In genomic region chr11:121479355-121479754, GRCh38 we compare ENCODE assay signal across 13 cellular contexts. TPM values are rescaled to one million over a fixed set of nuclear protein-coding genes. Genes with fewer than 3 reads are reported as not detected.
DNase-seq lines count a peak whose midpoint lies in the region; ATAC-seq and TF ChIP-seq lines count a peak whose summit lies in the region.
"Had no signal": no experiment of that assay in that cellular context is flagged by ENCODE, and none has a peak within 500 bp of the region (broad histone marks: within the 10 kb centered on the region; RNA-seq: fewer than 3 reads in every experiment).

No MANE protein-coding gene starts in this region.

- H3K27ac Mint-ChIP-seq in activated naive CD8-positive, alpha-beta T cell, result peak overlapping the region; percentile 50
- no peak overlapping the region for H3K27ac Mint-ChIP-seq in activated naive CD8-positive, alpha-beta T cell treated with anti-CD3 and anti-CD28 coated beads for 36 hours
- peak overlapping the region; percentile 23 for H3K27ac Mint-ChIP-seq in activated naive CD8-positive, alpha-beta T cell treated with anti-CD3 and anti-CD28 coated beads, Interleukin-2, amount 50 U/mL, for 24 hours
- peak overlapping the region; percentile 94 for H3K27ac Mint-ChIP-seq in type B pancreatic cell
- H3K27ac Mint-ChIP-seq: IgD-negative memory B cell had no signal

- H3K9me3 Mint-ChIP-seq in activated naive CD8-positive, alpha-beta T cell (ENCODE audit: low read depth), result peaks cover 3% of the 10 kb centered on the region
- H3K9me3 Mint-ChIP-seq in activated naive CD8-positive, alpha-beta T cell treated with anti-CD3 and anti-CD28 coated beads for 36 hours, result no peaks in the 10 kb centered on the region
- H3K9me3 Mint-ChIP-seq in activated naive CD8-positive, alpha-beta T cell treated with anti-CD3 and anti-CD28 coated beads, Interleukin-2, amount 50 U/mL, for 24 hours, result no peaks in the 10 kb centered on the region
- H3K9me3 Mint-ChIP-seq in type B pancreatic cell, result no peaks in the 10 kb centered on the region
- H3K9me3 Mint-ChIP-seq: IgD-negative memory B cell had no signal

- ATAC-seq in activated naive CD8-positive, alpha-beta T cell treated with anti-CD3 and anti-CD28 coated beads, Interleukin-2, amount 50 U/mL, for 24 hours, result no peak
- ATAC-seq: gastroesophageal sphincter, left colon had no signal

- H3K4me1 Mint-ChIP-seq in activated naive CD8-positive, alpha-beta T cell (ENCODE audit: low read depth), result peaks cover 74% of the 10 kb centered on the region
- H3K4me1 Mint-ChIP-seq in activated naive CD8-positive, alpha-beta T cell treated with anti-CD3 and anti-CD28 coated beads for 36 hours, result peaks cover 60% of the 10 kb centered on the region
- peaks cover 62% of the 10 kb centered on the region for H3K4me1 Mint-ChIP-seq in activated naive CD8-positive, alpha-beta T cell treated with anti-CD3 and anti-CD28 coated beads, Interleukin-2, amount 50 U/mL, for 24 hours
- H3K4me1 Mint-ChIP-seq in type B pancreatic cell (ENCODE audit: unreplicated experiment), result peaks cover 35% of the 10 kb centered on the region

- H3K36me3 Mint-ChIP-seq in activated naive CD8-positive, alpha-beta T cell, result peaks cover 23% of the 10 kb centered on the region
- peaks cover 48% of the 10 kb centered on the region for H3K36me3 Mint-ChIP-seq in activated naive CD8-positive, alpha-beta T cell treated with anti-CD3 and anti-CD28 coated beads for 36 hours
- peaks cover 14% of the 10 kb centered on the region for H3K36me3 Mint-ChIP-seq in activated naive CD8-positive, alpha-beta T cell treated with anti-CD3 and anti-CD28 coated beads, Interleukin-2, amount 50 U/mL, for 24 hours (ENCODE audit: low read depth)
- no peaks in the 10 kb centered on the region for H3K36me3 Mint-ChIP-seq in type B pancreatic cell
- H3K36me3 Mint-ChIP-seq: IgD-negative memory B cell had no signal

- TF ChIP-seq CTCF in type B pancreatic cell (conservative IDR thresholded peaks at IDR 0.05), result no peak

- DNase-seq in activated naive CD8-positive, alpha-beta T cell treated with anti-CD3 and anti-CD28 coated beads for 36 hours, result no peak
- no peak for DNase-seq in activated naive CD8-positive, alpha-beta T cell treated with anti-CD3 and anti-CD28 coated beads, Interleukin-2, amount 50 U/mL, for 24 hours
- DNase-seq in islet precursor cell, result peak; percentile 73
- no peak for DNase-seq in type B pancreatic cell (ENCODE audit: extremely low spot score, unreplicated experiment)
- no peak for DNase-seq in stimulated activated CD4-positive, alpha-beta T cell treated with anti-CD3 and anti-CD28 coated beads, Interleukin-2, amount 100 ng/mL, for 24 hours
- no peak for DNase-seq in LoVo (ENCODE audit: low spot score)
- no peak for DNase-seq in NAMALWA (ENCODE audit: low spot score)
- DNase-seq: central memory CD4-positive, alpha-beta T cell; left colon; stimulated activated CD4-positive, alpha-beta T cell treated with anti-CD3 and anti-CD28 coated beads, Interleukin-4, amount 100 ng/mL, for 24 hours had no signal

- H3K27me3 Mint-ChIP-seq in activated naive CD8-positive, alpha-beta T cell, result no peaks in the 10 kb centered on the region
- no peaks in the 10 kb centered on the region for H3K27me3 Mint-ChIP-seq in activated naive CD8-positive, alpha-beta T cell treated with anti-CD3 and anti-CD28 coated beads for 36 hours
- H3K27me3 Mint-ChIP-seq in activated naive CD8-positive, alpha-beta T cell treated with anti-CD3 and anti-CD28 coated beads, Interleukin-2, amount 50 U/mL, for 24 hours, result no peaks in the 10 kb centered on the region
- no peaks in the 10 kb centered on the region for H3K27me3 Mint-ChIP-seq in type B pancreatic cell
- H3K27me3 Mint-ChIP-seq: IgD-negative memory B cell had no signal

- H3K4me3 Mint-ChIP-seq in activated naive CD8-positive, alpha-beta T cell, result no peak overlapping the region
- no peak overlapping the region for H3K4me3 Mint-ChIP-seq in activated naive CD8-positive, alpha-beta T cell treated with anti-CD3 and anti-CD28 coated beads for 36 hours
- no peak overlapping the region for H3K4me3 Mint-ChIP-seq in activated naive CD8-positive, alpha-beta T cell treated with anti-CD3 and anti-CD28 coated beads, Interleukin-2, amount 50 U/mL, for 24 hours
- H3K4me3 Mint-ChIP-seq in type B pancreatic cell, result peak overlapping the region; percentile 49
- H3K4me3 Mint-ChIP-seq: IgD-negative memory B cell had no signal

RNA-seq across cellular contexts. Expression of gene SORL1, which starts 27.2 kb away (rescaled TPM):
- 10 to 100 TPM; 47.5 to 47.9 TPM for total RNA-seq in activated naive CD8-positive, alpha-beta T cell treated with anti-CD3 and anti-CD28 coated beads for 36 hours
- 39.0 and 62.6 TPM in 2 replicates for total RNA-seq in type B pancreatic cell (ENCODE audit: low replicate concordance)
